ENCODE assay signal across 1 cellular context in the genomic region with DNA sequence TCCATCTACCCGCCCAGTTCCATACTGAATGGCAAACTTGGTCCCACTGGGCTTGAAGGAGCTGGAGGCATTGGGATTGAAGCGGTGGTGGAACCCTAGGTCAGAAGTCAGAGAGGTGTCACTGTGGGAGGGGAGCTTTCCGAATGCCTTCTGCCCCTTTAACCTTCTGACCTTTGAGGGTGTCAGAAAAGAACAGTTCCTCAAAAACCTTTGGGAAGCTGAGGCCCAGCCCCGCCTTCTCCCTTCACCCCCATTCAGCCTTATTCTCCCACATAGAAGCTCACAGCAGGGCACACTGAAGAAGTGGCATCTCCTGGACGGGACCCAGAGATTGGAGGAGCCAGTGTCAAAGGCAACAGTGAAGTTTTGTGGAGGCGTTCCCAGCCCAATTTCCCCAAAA. TPM values are rescaled to one million over a fixed set of nuclear protein-coding genes. Genes with fewer than 3 reads are reported as not detected.
"Had no signal": no experiment of that assay in that cellular context is flagged by ENCODE, and none has a peak within 500 bp of the region (broad histone marks: within the 10 kb centered on the region; RNA-seq: fewer than 3 reads in every experiment).

No MANE protein-coding gene starts in this region.

RNA-seq across cellular contexts. Expression of a gene that starts 28.4 kb away (rescaled TPM):
- total RNA-seq: RPMI7951 had no signal
